ENCODE assay signal across 2 cellular contexts in the genomic region with DNA sequence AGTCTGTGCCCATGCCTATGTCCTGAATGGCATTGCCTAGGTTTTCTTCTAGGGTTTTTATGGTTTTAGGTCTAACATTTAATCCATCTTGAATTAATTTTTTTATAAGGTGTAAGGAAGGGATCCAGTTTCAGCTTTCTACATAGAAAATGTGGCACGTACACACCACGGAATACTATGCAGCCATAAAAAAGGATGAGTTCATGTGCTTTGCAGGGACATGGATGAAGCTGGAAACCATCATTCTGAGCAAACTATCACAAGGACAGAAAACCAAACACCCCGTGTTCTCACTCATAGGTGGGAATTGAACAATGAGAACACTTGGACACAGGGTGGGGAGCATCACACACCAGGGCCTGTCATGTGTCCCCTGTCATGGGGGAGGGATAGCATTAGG. TPM values are rescaled to one million over a fixed set of nuclear protein-coding genes. Genes with fewer than 3 reads are reported as not detected.
"Had no signal": no experiment of that assay in that cellular context is flagged by ENCODE, and none has a peak within 500 bp of the region (broad histone marks: within the 10 kb centered on the region; RNA-seq: fewer than 3 reads in every experiment).

No MANE protein-coding gene starts in this region.

RNA-seq across cellular contexts. Expression of a gene that starts 26.8 kb away (rescaled TPM):
- total RNA-seq: natural killer cell treated with Interleukin-12 subunit alpha and Interleukin-12 subunit beta and Interleukin-15 and Interleukin-18, amount 100 ng/mL, for 72 hours had no signal
- polyA plus RNA-seq: naive thymus-derived CD8-positive, alpha-beta T cell had no signal
